Comparison of ENCODE assay signal across 9 cellular contexts in genomic region chr12:120265203-120265482, GRCh38. TPM values are rescaled to one million over a fixed set of nuclear protein-coding genes. Genes with fewer than 3 reads are reported as not detected.
DNase-seq lines count a peak whose midpoint lies in the region; ATAC-seq and TF ChIP-seq lines count a peak whose summit lies in the region.
"Had no signal": no experiment of that assay in that cellular context is flagged by ENCODE, and none has a peak within 500 bp of the region (broad histone marks: within the 10 kb centered on the region; RNA-seq: fewer than 3 reads in every experiment).

No MANE protein-coding gene starts in this region.

- 0% methylated on average over 1 of the region's 21 CpGs for WGBS in mammary epithelial cell (ENCODE audit: low coverage, missing lambda C conversion rate)

- H3K36me3 Mint-ChIP-seq in CD14-positive monocyte: peaks cover 16 to 23% of the 10 kb centered on the region in 2 donors

- peaks cover 57% of the 10 kb centered on the region for H3K4me1 Mint-ChIP-seq in CD14-positive monocyte

- ATAC-seq in HG02943 (IDR thresholded peaks at IDR 0.05; ENCODE audit: low read depth, unreplicated experiment): peak; percentile 17
- ATAC-seq in GM19328 (IDR thresholded peaks at IDR 0.05; ENCODE audit: unreplicated experiment): no peak

- H3K27ac Mint-ChIP-seq in CD14-positive monocyte: peak overlapping the region; percentile 83 to 96 (median 89)

- H3K4me3 ChIP-seq in mammary epithelial cell (replicated peaks in 1 of 3; ENCODE audit: insufficient read depth in 1 of 3, low read depth in 2 of 3, low read length in 3 of 3) (peak overlapping the region; percentile 58 to 85 (median 66)), muscle layer of colon (ENCODE audit: low read depth in 1 of 2, low read length in 2 of 2) (peak overlapping the region; percentile 81 to 90)

- TF ChIP-seq CTCF in CD14-positive monocyte (IDR thresholded peaks at IDR 0.05): no peak
- TF ChIP-seq CTCF in mammary epithelial cell (conservative IDR thresholded peaks at IDR 0.05 in 1 of 2, IDR thresholded peaks at IDR 0.05 in 1 of 2; ENCODE audit: extremely low read depth in 1 of 2, insufficient read depth in 1 of 2, low read depth in 1 of 2, low read length in 2 of 2): no peak

- CTCF ChIA-PET in mammary epithelial cell (lab: Charles Lee; ENCODE audit: low non-redundant PET): interaction anchor here (0.5 to 1.6 kb wide), 6 partner anchors 29 to 148 kb away, joined by 4 to 19 read pairs (median 6); partner anchors contain the start of gene RPLP0

- intact Hi-C loops in CD14-positive monocyte (cut with micrococcal nuclease): loop anchor here (2.0 kb wide), 1 partner anchor 36 kb away; no protein-coding TSS in a partner anchor
- intact Hi-C loops in mammary epithelial cell (cut with micrococcal nuclease): loop anchor here (5.0 kb wide), 1 partner anchor 328 kb away; no protein-coding TSS in a partner anchor

- peak overlapping the region; percentile 94 to 97 for H3K4me3 Mint-ChIP-seq in CD14-positive monocyte

- peaks cover 54% of the 10 kb centered on the region for H3K79me2 ChIP-seq in mammary epithelial cell (ENCODE audit: insufficient read depth, low read length)

- dilution Hi-C loops in mammary epithelial cell (cut with HindIII; ENCODE audit: low sequenced_read_pairs): loop anchor here (5.0 to 10.0 kb wide), 4 partner anchors 37 to 150 kb away; partner anchors contain the start of genes RAB35, RPLP0 and SIRT4

- in situ Hi-C loops in mammary epithelial cell (cut with MboI; ENCODE audit: low sequenced_read_pairs in 2 of 2): loop anchor here (5.0 to 10.0 kb wide), 3 partner anchors 33 to 50 kb away; no protein-coding TSS in a partner anchor

- no peaks in the 10 kb centered on the region for H3K36me3 ChIP-seq in mammary epithelial cell (ENCODE audit: insufficient read depth, low read length)
- H3K36me3 ChIP-seq in muscle layer of colon (ENCODE audit: insufficient read depth, low read length): no peaks in the 10 kb centered on the region

- H3K27me3 ChIP-seq in mammary epithelial cell (ENCODE audit: insufficient read depth, low read length) (no peaks in the 10 kb centered on the region), muscle layer of colon (ENCODE audit: control insufficient read depth in 1 of 2, insufficient read depth in 2 of 2, low read length in 2 of 2) (no peaks in the 10 kb centered on the region)

- no TSS peak for BruUV-seq in mammary epithelial cell (replicated peaks; lab: Mats Ljungman, UMichigan)

- H3K27me3 Mint-ChIP-seq in CD14-positive monocyte (ENCODE audit: low read depth in 3 of 3): peaks cover 0 to 5% (median 2%) of the 10 kb centered on the region in 3 donors

- peak overlapping the region; percentile 92 for H3K4me2 ChIP-seq in mammary epithelial cell (ENCODE audit: insufficient read depth, low read depth, low read length)

- no peaks in the 10 kb centered on the region for H4K20me1 ChIP-seq in mammary epithelial cell (ENCODE audit: insufficient read depth, low read length)

- H3K9me3 Mint-ChIP-seq in CD14-positive monocyte: no peaks in the 10 kb centered on the region

- peaks cover 30% of the 10 kb centered on the region for H3K4me1 ChIP-seq in mammary epithelial cell (ENCODE audit: insufficient read depth, low read length)
- peaks cover 44% of the 10 kb centered on the region for H3K4me1 ChIP-seq in muscle layer of colon (ENCODE audit: insufficient read depth, low read length)

- H3K27ac ChIP-seq in mammary epithelial cell (ENCODE audit: insufficient read depth, low read depth, low read length) (peak overlapping the region; percentile 89), muscle layer of colon (ENCODE audit: low read depth, low read length) (peak overlapping the region; percentile 88)

- no peak overlapping the region for H2AFZ ChIP-seq in mammary epithelial cell (ENCODE audit: low read depth, low read length)

- DNase-seq in CD14-positive monocyte (ENCODE audit: low spot score): no peak
- no peak for DNase-seq in mammary epithelial cell
- no peak for DNase-seq in A172 (ENCODE audit: low spot score)
- no peak for DNase-seq in NCI-H1105 (lab: John Stamatoyannopoulos, UW)
- DNase-seq in EL: no peak

- H3K9me3 ChIP-seq in mammary epithelial cell (replicated peaks; ENCODE audit: insufficient read depth, low read length) (no peaks in the 10 kb centered on the region), muscle layer of colon (ENCODE audit: low read length) (no peaks in the 10 kb centered on the region)

- H3K9ac ChIP-seq in mammary epithelial cell (ENCODE audit: insufficient read depth, low read length) (peak overlapping the region; percentile 95), muscle layer of colon (ENCODE audit: low read length) (peak overlapping the region; percentile 96)

RNA-seq across cellular contexts. Expression of gene PXN, which starts 0.4 kb away (rescaled TPM):
- polyA plus RNA-seq in CD14-positive monocyte (10 to 100 TPM; 62.5 to 98.4 TPM), mammary epithelial cell (166 TPM)
- total RNA-seq in mammary epithelial cell: 100 to 1,000 TPM; 155 to 477 TPM
- 597 TPM for polyA minus RNA-seq in mammary epithelial cell
- total RNA-seq in A172 (2014; rRNA removed; shearing (Covaris generic)): 136 and 156 TPM in 2 replicates

RNA-seq across cellular contexts. Expression of gene RNU4-2, which starts 26.6 kb away (rescaled TPM):
- 10 to 100 TPM in 1 of 2 donors, not detected in 1; 52.3 TPM for polyA plus RNA-seq in CD14-positive monocyte
- total RNA-seq in mammary epithelial cell: 1,000 to 10,000 TPM in 1 of 2 donors, under 1 TPM in 1; under 0.01 to 1,580 TPM
- polyA plus RNA-seq in mammary epithelial cell: under 0.01 TPM
- under 0.01 TPM for polyA minus RNA-seq in mammary epithelial cell
- total RNA-seq in A172 (2014; rRNA removed; shearing (Covaris generic)): under 0.01 TPM in 2 replicates
- total RNA-seq: myocyte had no signal

RNA-seq across cellular contexts. Expression of gene RNU4-1, which starts 27.9 kb away (rescaled TPM):
- polyA plus RNA-seq in CD14-positive monocyte (not detected), mammary epithelial cell (under 0.01 TPM)
- 1,000 to 10,000 TPM in 1 of 2 donors, under 1 TPM in 1; under 0.01 to 1,952 TPM for total RNA-seq in mammary epithelial cell
- polyA minus RNA-seq in mammary epithelial cell: under 0.01 TPM
- under 0.01 TPM in 2 replicates for total RNA-seq in A172 (2014; rRNA removed; shearing (Covaris generic))
- total RNA-seq: myocyte had no signal

RNA-seq across cellular contexts. Expression of gene SIRT4, which starts 37.0 kb away (rescaled TPM):
- polyA plus RNA-seq in CD14-positive monocyte (under 1 TPM; 0.30 to 0.72 TPM), mammary epithelial cell (0.77 TPM)
- total RNA-seq in mammary epithelial cell: under 1 TPM; 0.42 to 0.83 TPM
- polyA minus RNA-seq in mammary epithelial cell: not detected
- 1.3 and 1.4 TPM in 2 replicates for total RNA-seq in A172 (2014; rRNA removed; shearing (Covaris generic))
